In genomic region chr5:15615859-15616258, GRCh38 we compare ENCODE assay signal across 16 cellular contexts.
A peak's percentile ranks its signal among the peaks of the same experiment; 100 is the strongest.
DNase-seq lines count a peak whose midpoint lies in the region; ATAC-seq, FAIRE-seq and TF ChIP-seq lines count a peak whose summit lies in the region.
"Had no signal": no experiment of that assay in that cellular context is flagged by ENCODE, and none has a peak within 500 bp of the region (broad histone marks: within the 10 kb centered on the region; RNA-seq: fewer than 3 reads in every experiment).

No MANE protein-coding gene starts in this region.

- no peak for FAIRE-seq in D721Med (lab: Jason Lieb, UNC)
- FAIRE-seq: HepG2 had no signal

- peak; percentile 69 for DNase-seq in EH (ENCODE audit: low read depth)
- DNase-seq in RPMI7951 (ENCODE audit: low read depth), result peak; percentile 3
- peak; percentile 28 for DNase-seq in fibroblast of peridontal ligament (ENCODE audit: extremely low read depth)
- DNase-seq in activated T-cell treated with anti-CD3 and anti-CD28 coated beads, Interleukin-2, amount 50 U/mL, for 1 hour, result no peak
- DNase-seq in D341Med (ENCODE audit: low spot score), result no peak
- DNase-seq in D721Med (ENCODE audit: insufficient read length, low spot score), result no peak
- DNase-seq: COR-L47, NCI-H1048, NCI-H1436 treated with DMSO at 0.1 percent for 48 hours, NCI-H2081, NCI-H524 treated with DMSO at 0.1 percent for 48 hours had no signal

- no peak for TF ChIP-seq CTCF in D721Med (IDR thresholded peaks at IDR 0.05; ENCODE audit: insufficient read depth, missing control alignments)

- ATAC-seq in HG02759 (IDR thresholded peaks at IDR 0.05; ENCODE audit: unreplicated experiment), result no peak
- ATAC-seq: HCT116, HepG2, Panc1, Right ventricle myocardium inferior had no signal

Comparison
In these comparisons a context has a peak if more than half of its experiments do, and no peak if none do; other contexts are left out.
1. DNase-seq: peak in EH (single experiment), RPMI7951 (single experiment) and fibroblast of peridontal ligament (single experiment); none in activated T-cell treated with anti-CD3 and anti-CD28 coated beads, Interleukin-2, amount 50 U/mL, for 1 hour (single experiment), D341Med (single experiment) and D721Med (single experiment).